In genomic region chr22:21709688-21710087, GRCh38 we compare ENCODE assay signal across 24 cellular contexts.
"Had no signal": no experiment of that assay in that cellular context is flagged by ENCODE, and none has a peak within 500 bp of the region (broad histone marks: within the 10 kb centered on the region; RNA-seq: fewer than 3 reads in every experiment).

No MANE protein-coding gene starts in this region.

- FAIRE-seq: endometrium, urothelium cell line had no signal

- H3K4me1 ChIP-seq: ascending aorta, neural progenitor cell had no signal

- DNase-seq: activated B cell treated with CpG ODN at 0.5 μM for 24 hours; activated CD4-positive, alpha-beta T cell treated with anti-CD3 and anti-CD28 coated beads, Interleukin-2, amount 50 U/mL, for 1 hour; activated CD8-positive, alpha-beta T cell treated with anti-CD3 and anti-CD28 coated beads for 36 hours; activated naive CD4-positive, alpha-beta T cell treated with Interleukin-2 at 50 U/mL for 16 hours; activated T-cell treated with anti-CD3 and anti-CD28 coated beads, Interleukin-2, amount 50 U/mL, for 4 hours; brain microvascular endothelial cell; dermis blood vessel endothelial cell; effector CD4-positive, alpha-beta T cell; gastrocnemius medialis; islet precursor cell; left ventricle myocardium inferior; naive thymus-derived CD4-positive, alpha-beta T cell; occipital lobe; stimulated activated CD4-positive, alpha-beta T cell treated with anti-CD3 and anti-CD28 coated beads, Interleukin-15, amount 100 ng/mL, for 24 hours; stimulated activated CD4-positive, alpha-beta T cell treated with anti-CD3 and anti-CD28 coated beads, Interleukin-2, amount 100 ng/mL, for 24 hours; stimulated activated naive CD4-positive, alpha-beta T cell treated with Interleukin-2 at 50 U/mL for 16 hours; T-helper 2 cell; trophoblast cell had no signal

- H2AFZ ChIP-seq: hepatocyte, neural progenitor cell had no signal

- ATAC-seq: activated CD8-positive, alpha-beta T cell treated with anti-CD3 and anti-CD28 coated beads for 36 hours; activated T-cell treated with anti-CD3 and anti-CD28 coated beads, Interleukin-2, amount 50 U/mL, for 4 hours; gastrocnemius medialis; naive thymus-derived CD4-positive, alpha-beta T cell had no signal

- H3K9me3 ChIP-seq: ascending aorta, gastrocnemius medialis, left ventricle myocardium inferior, right atrium auricular region had no signal

- H3K27ac ChIP-seq: ascending aorta, brain microvascular endothelial cell, gastrocnemius medialis, hepatocyte, left ventricle myocardium inferior, neural progenitor cell, right atrium auricular region had no signal

- H3K4me2 ChIP-seq: hepatocyte, neural progenitor cell had no signal

- H3K79me2 ChIP-seq: hepatocyte had no signal

- H3K4me3 ChIP-seq: ascending aorta, gastrocnemius medialis, hepatocyte, left ventricle myocardium inferior, neural progenitor cell, right atrium auricular region had no signal

- H3K9ac ChIP-seq: neural progenitor cell had no signal

- H3K36me3 ChIP-seq: brain microvascular endothelial cell, neural progenitor cell, right atrium auricular region had no signal

- H3K27me3 ChIP-seq: ascending aorta, gastrocnemius medialis, hepatocyte, neural progenitor cell, right atrium auricular region had no signal
